In the genomic region with DNA sequence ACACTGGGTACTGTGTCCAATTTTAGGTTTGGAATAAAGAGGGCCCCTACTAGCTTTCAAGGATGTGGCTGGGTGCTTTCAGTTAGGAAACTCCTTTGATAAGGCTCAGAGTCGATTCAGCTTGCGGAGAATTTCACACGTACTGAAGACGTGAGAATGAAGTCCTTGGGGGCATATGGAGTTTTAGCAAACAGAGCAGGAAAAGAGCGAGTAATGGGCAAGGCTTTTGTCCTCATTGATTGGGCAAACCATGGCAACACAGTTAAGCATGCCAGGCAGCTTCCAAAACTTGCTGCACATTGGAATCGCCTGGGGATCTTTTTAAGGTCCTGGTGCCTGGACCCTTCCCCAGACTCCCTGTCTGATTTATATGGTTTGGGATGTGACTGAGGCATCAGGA, we compare ENCODE assay signal across 24 cellular contexts. TPM values are rescaled to one million over a fixed set of nuclear protein-coding genes. Genes with fewer than 3 reads are reported as not detected.
"Had no signal": no experiment of that assay in that cellular context is flagged by ENCODE, and none has a peak within 500 bp of the region (broad histone marks: within the 10 kb centered on the region; RNA-seq: fewer than 3 reads in every experiment).

No MANE protein-coding gene starts in this region.

- H3K27ac Mint-ChIP-seq: natural killer cell treated with Interleukin-12 subunit alpha and Interleukin-12 subunit beta and Interleukin-15 and Interleukin-18, amount 100 ng/mL, for 72 hours; neural progenitor cell; progenitor cell of endocrine pancreas; type B pancreatic cell had no signal

- H3K9ac ChIP-seq: neural progenitor cell had no signal

- H3K27ac ChIP-seq: foreskin keratinocyte, heart left ventricle, neural progenitor cell, ovary, suprapubic skin had no signal

- ATAC-seq: foreskin keratinocyte; heart left ventricle; left colon; left ventricle myocardium superior; mucosa of descending colon; natural killer cell treated with Interleukin-12 subunit alpha and Interleukin-12 subunit beta and Interleukin-15 and Interleukin-18, amount 100 ng/mL, for 72 hours; right cardiac atrium had no signal

- H3K4me3 ChIP-seq: heart left ventricle, lung, mucosa of descending colon, neural progenitor cell, ovary, suprapubic skin, thyroid gland had no signal

- H3K27me3 ChIP-seq: foreskin keratinocyte, heart left ventricle, neural progenitor cell, ovary, suprapubic skin, thyroid gland had no signal

- H3K9me3 ChIP-seq: heart left ventricle, mucosa of descending colon, ovary, suprapubic skin, thyroid gland had no signal

- H3K9me3 Mint-ChIP-seq: natural killer cell treated with Interleukin-12 subunit alpha and Interleukin-12 subunit beta and Interleukin-15 and Interleukin-18, amount 100 ng/mL, for 72 hours; type B pancreatic cell had no signal

- H3K4me1 ChIP-seq: neural progenitor cell, suprapubic skin had no signal

- H3K36me3 ChIP-seq: heart left ventricle, neural progenitor cell, ovary, suprapubic skin, thyroid gland had no signal

- H3K27me3 Mint-ChIP-seq: natural killer cell treated with Interleukin-12 subunit alpha and Interleukin-12 subunit beta and Interleukin-15 and Interleukin-18, amount 100 ng/mL, for 72 hours; type B pancreatic cell had no signal

- DNase-seq: dermis blood vessel endothelial cell; erythroblast; foreskin keratinocyte; heart left ventricle; hippocampal formation; left colon; left ventricle myocardium superior; mucosa of descending colon; nucleus accumbens; ovary; right cardiac atrium; small intestine; stimulated activated CD4-positive, alpha-beta T cell treated with anti-CD3 and anti-CD28 coated beads, Interleukin-12 subunit alpha, Interleukin-12 subunit beta, amount 100 ng/mL, for 4 hours; stimulated activated CD4-positive, alpha-beta T cell treated with anti-CD3 and anti-CD28 coated beads, Interleukin-2, amount 100 ng/mL, for 48 hours; stimulated activated naive CD4-positive, alpha-beta T cell treated with Interleukin-2 at 50 U/mL for 16 hours; thyroid gland had no signal

- H3K4me3 Mint-ChIP-seq: natural killer cell treated with Interleukin-12 subunit alpha and Interleukin-12 subunit beta and Interleukin-15 and Interleukin-18, amount 100 ng/mL, for 72 hours; neural progenitor cell; type B pancreatic cell had no signal

- H3K36me3 Mint-ChIP-seq: natural killer cell treated with Interleukin-12 subunit alpha and Interleukin-12 subunit beta and Interleukin-15 and Interleukin-18, amount 100 ng/mL, for 72 hours; neural progenitor cell; type B pancreatic cell had no signal

RNA-seq across cellular contexts. Expression of gene ISM1, which starts 29.2 kb away (rescaled TPM):
- total RNA-seq: endothelial cell of umbilical vein; kidney epithelial cell; natural killer cell treated with Interleukin-12 subunit alpha and Interleukin-12 subunit beta and Interleukin-15 and Interleukin-18, amount 100 ng/mL, for 72 hours had no signal
- polyA plus RNA-seq: endothelial cell of umbilical vein had no signal
